27 cellular contexts compared by ENCODE assay signal in genomic region chr9:97548379-97548778, GRCh38.
"Had no signal": no experiment of that assay in that cellular context is flagged by ENCODE, and none has a peak within 500 bp of the region (broad histone marks: within the 10 kb centered on the region; RNA-seq: fewer than 3 reads in every experiment).

No MANE protein-coding gene starts in this region.

- H2AFZ ChIP-seq: neural progenitor cell had no signal

- H3K9me3 ChIP-seq: left lung, lower lobe of right lung, neutrophil, ovary, right atrium auricular region, right lobe of liver, upper lobe of left lung had no signal

- H3K4me1 ChIP-seq: left lung, lower lobe of right lung, neural progenitor cell, right lobe of liver, tibial nerve, upper lobe of left lung had no signal

- H3K4me2 ChIP-seq: neural progenitor cell had no signal

- ATAC-seq: left colon; left lung; stimulated activated effector memory CD8-positive, alpha-beta T cell treated with anti-CD3 and anti-CD28 coated beads, Interleukin-12 subunit alpha, Interleukin-12 subunit beta, amount 100 ng/mL, for 72 hours; stimulated activated naive CD8-positive, alpha-beta T cell treated with anti-CD3 and anti-CD28 coated beads, Interleukin-15, amount 100 ng/mL, for 72 hours had no signal

- H3K27ac ChIP-seq: heart left ventricle, left lung, lower lobe of right lung, neural progenitor cell, neutrophil, ovary, right lobe of liver, skin epidermis, upper lobe of left lung had no signal

- DNase-seq: heart left ventricle; hypothalamus; immature natural killer cell; kidney; left colon; left lung; lower lobe of right lung; mammary epithelial cell; mesenchymal stem cell; naive B cell; natural killer cell; nephron progenitor cell; occipital lobe; ovary; right lobe of liver; stimulated activated CD4-positive, alpha-beta T cell treated with anti-CD3 and anti-CD28 coated beads, Interleukin-12 subunit alpha, Interleukin-12 subunit beta, amount 100 ng/mL, for 4 hours; stimulated activated CD4-positive, alpha-beta T cell treated with anti-CD3 and anti-CD28 coated beads, Interleukin-4, amount 100 ng/mL, for 24 hours; stimulated activated naive CD4-positive, alpha-beta T cell treated with Interleukin-2 at 50 U/mL for 16 hours; stimulated activated naive CD8-positive, alpha-beta T cell treated with anti-CD3 and anti-CD28 coated beads, Interleukin-15, amount 100 ng/mL, for 72 hours; substantia nigra; upper lobe of left lung had no signal

- H3K27me3 ChIP-seq: heart left ventricle, left lung, neural progenitor cell, neutrophil, ovary, right atrium auricular region, right lobe of liver, tibial nerve, upper lobe of left lung had no signal

- H3K4me3 ChIP-seq: heart left ventricle, left lung, lower lobe of right lung, neural progenitor cell, ovary, right atrium auricular region, right lobe of liver, skin epidermis, tibial nerve, upper lobe of left lung had no signal

- H3K36me3 ChIP-seq: left lung, neural progenitor cell, neutrophil, ovary, right lobe of liver, upper lobe of left lung had no signal

- H3K9ac ChIP-seq: neural progenitor cell had no signal
